In the genomic region with DNA sequence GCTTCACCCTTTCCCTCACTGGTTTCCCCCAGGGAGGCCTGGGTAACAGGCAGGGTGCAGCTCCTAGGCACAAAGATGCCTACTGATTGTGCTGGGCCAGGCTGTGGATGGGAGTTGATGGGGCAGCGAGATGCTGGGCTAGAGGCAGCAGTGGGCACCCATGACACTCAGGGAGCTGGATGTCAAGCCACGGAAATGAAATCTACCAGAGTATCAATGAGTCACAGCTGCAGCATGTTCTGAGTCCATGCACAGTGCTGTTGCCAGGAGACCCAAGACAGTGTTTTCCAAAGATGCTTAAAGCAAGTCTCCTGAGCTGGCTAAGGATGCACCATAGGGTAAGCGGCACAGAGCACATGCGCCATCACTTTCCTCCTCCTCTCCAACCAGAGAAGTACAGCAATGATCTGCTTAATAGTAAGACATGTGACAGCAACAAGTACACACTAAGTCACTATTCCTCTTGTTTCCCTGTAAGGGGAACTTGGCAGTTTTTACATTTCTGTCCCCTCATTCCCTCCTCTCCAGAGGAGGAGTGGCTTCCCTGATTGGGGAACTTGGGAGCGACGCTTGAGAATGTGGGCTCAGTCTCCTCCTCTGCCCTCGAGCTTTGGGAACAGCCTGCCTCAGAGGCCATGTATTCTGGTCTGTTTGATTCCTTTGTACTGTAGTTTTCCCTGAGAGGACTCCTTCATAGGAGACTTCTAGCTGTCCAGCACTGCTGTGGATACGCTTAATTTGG, we compare ENCODE assay signal across 9 cellular contexts. TPM values are rescaled to one million over a fixed set of nuclear protein-coding genes. Genes with fewer than 3 reads are reported as not detected.
DNase-seq lines count a peak whose midpoint lies in the region; ATAC-seq and TF ChIP-seq lines count a peak whose summit lies in the region.
"Had no signal": no experiment of that assay in that cellular context is flagged by ENCODE, and none has a peak within 500 bp of the region (broad histone marks: within the 10 kb centered on the region; RNA-seq: fewer than 3 reads in every experiment).

No MANE protein-coding gene starts in this region.

- peaks cover 3% of the 10 kb centered on the region in 2 donors for H3K9me3 Mint-ChIP-seq in activated T-cell treated with anti-CD3 and anti-CD28 coated beads, Interleukin-2, amount 50 U/mL, for 72 hours

- no peak overlapping the region for H3K4me3 Mint-ChIP-seq in activated T-cell treated with anti-CD3 and anti-CD28 coated beads, Interleukin-2, amount 50 U/mL, for 72 hours

- intact Hi-C loops in vagina (cut with DNase I), result no loop called here

- peaks cover 0 to 4% of the 10 kb centered on the region in 2 donors for H3K36me3 Mint-ChIP-seq in activated T-cell treated with anti-CD3 and anti-CD28 coated beads, Interleukin-2, amount 50 U/mL, for 72 hours (ENCODE audit: insufficient read depth in 2 of 2)

- H3K4me1 Mint-ChIP-seq in activated T-cell treated with anti-CD3 and anti-CD28 coated beads, Interleukin-2, amount 50 U/mL, for 72 hours (ENCODE audit: low read depth), result peaks cover 34% of the 10 kb centered on the region

- no peak overlapping the region for H3K4me3 ChIP-seq in vagina
- H3K4me3 ChIP-seq: BLaER1 treated with 17β-estradiol and CSF1 and Interleukin-3, amounts not matched to agents 10 nM and 100 nM had no signal

- no peak for TF ChIP-seq POLR2A in vagina (IDR thresholded peaks at IDR 0.05)

- in situ Hi-C loops in KBM-7 (cut with MboI; ENCODE audit: low pct_unique_long_range_greater_than_20kb, low sequenced_read_pairs), result no loop called here

- H3K27ac Mint-ChIP-seq in activated T-cell treated with anti-CD3 and anti-CD28 coated beads, Interleukin-2, amount 50 U/mL, for 72 hours, result peak overlapping the region; percentile 22

- H3K4me1 ChIP-seq in vagina, result peaks cover 27% of the 10 kb centered on the region

- H3K27me3 ChIP-seq in vagina, result no peaks in the 10 kb centered on the region
- H3K27me3 ChIP-seq: BLaER1 treated with 17β-estradiol and CSF1 and Interleukin-3, amounts not matched to agents 10 nM and 100 nM had no signal

- no peaks in the 10 kb centered on the region for H3K36me3 ChIP-seq in vagina
- H3K36me3 ChIP-seq: BLaER1 treated with 17β-estradiol and CSF1 and Interleukin-3, amounts not matched to agents 10 nM and 100 nM had no signal

- H3K27me3 Mint-ChIP-seq in activated T-cell treated with anti-CD3 and anti-CD28 coated beads, Interleukin-2, amount 50 U/mL, for 72 hours (ENCODE audit: low read depth), result no peaks in the 10 kb centered on the region

- peak overlapping the region; percentile 9 for H3K27ac ChIP-seq in vagina

- no peak for DNase-seq in activated T-cell treated with anti-CD3 and anti-CD28 coated beads, Interleukin-2, amount 50 U/mL, for 72 hours
- DNase-seq in activated T-cell treated with anti-CD3 and anti-CD28 coated beads for 4 hours, result no peak
- peak; percentile 76 for DNase-seq in astrocyte of the hippocampus (ENCODE audit: low read depth, low spot score)
- peak; percentile 40 for DNase-seq in kidney glomerular epithelial cell (lab: John Stamatoyannopoulos, UW)
- no peak for DNase-seq in vagina (ENCODE audit: extremely low spot score in 2 of 2)
- no peak for DNase-seq in NCI-H446 (lab: John Stamatoyannopoulos, UW)
- DNase-seq in KBM-7, result no peak

- no peak for TF ChIP-seq CTCF in vagina (IDR thresholded peaks at IDR 0.05)

- H3K9me3 ChIP-seq in vagina, result no peaks in the 10 kb centered on the region

- peak; percentile 65 to 78 for ATAC-seq in activated T-cell treated with anti-CD3 and anti-CD28 coated beads, Interleukin-2, amount 50 U/mL, for 72 hours (replicated peaks in 1 of 2)
- no peak for ATAC-seq in HG03439 (IDR thresholded peaks at IDR 0.05; ENCODE audit: unreplicated experiment)

RNA-seq across cellular contexts. Expression of a gene that starts 57.2 kb away (rescaled TPM):
- total RNA-seq in activated T-cell treated with anti-CD3 and anti-CD28 coated beads, Interleukin-2, amount 50 U/mL, for 72 hours, result 10 to 100 TPM; 27.0 to 28.9 TPM
- 44.4 TPM for total RNA-seq in vagina

Comparison
In these comparisons a context has a peak if more than half of its experiments do, and no peak if none do; other contexts are left out.
1. DNase-seq: peak in astrocyte of the hippocampus (single experiment) and kidney glomerular epithelial cell (single experiment); none in activated T-cell treated with anti-CD3 and anti-CD28 coated beads, Interleukin-2, amount 50 U/mL, for 72 hours (0 of 2), activated T-cell treated with anti-CD3 and anti-CD28 coated beads for 4 hours (single experiment), vagina (0 of 2), NCI-H446 (0 of 2) and KBM-7 (single experiment).